In the genomic region with DNA sequence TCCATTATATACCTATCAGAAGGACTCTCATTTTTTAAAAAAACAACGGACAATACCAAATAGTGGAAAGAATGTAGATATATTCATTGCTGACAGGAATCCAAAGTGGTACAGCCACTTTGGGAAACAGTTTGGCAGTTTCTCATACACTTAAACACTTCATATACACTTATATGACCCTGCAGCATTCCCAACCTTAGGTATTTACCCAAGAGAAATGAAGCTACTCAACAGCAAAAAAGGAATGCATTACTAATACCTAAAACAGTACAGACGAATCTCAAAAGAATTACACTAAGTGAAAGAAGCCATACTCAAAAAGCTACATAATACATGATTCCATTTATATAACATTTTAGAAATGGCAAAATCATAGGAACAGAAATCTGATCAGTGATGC, we compare ENCODE assay signal across 30 cellular contexts. TPM values are rescaled to one million over a fixed set of nuclear protein-coding genes. Genes with fewer than 3 reads are reported as not detected.
DNase-seq lines count a peak whose midpoint lies in the region; ATAC-seq and TF ChIP-seq lines count a peak whose summit lies in the region.
"Had no signal": no experiment of that assay in that cellular context is flagged by ENCODE, and none has a peak within 500 bp of the region (broad histone marks: within the 10 kb centered on the region; RNA-seq: fewer than 3 reads in every experiment).

No MANE protein-coding gene starts in this region.

- H3K27me3 ChIP-seq in SK-N-SH (ENCODE audit: insufficient read depth) (no peaks in the 10 kb centered on the region), foreskin keratinocyte (no peaks in the 10 kb centered on the region)
- H3K27me3 ChIP-seq: BLaER1 treated with 17β-estradiol and CSF1 and Interleukin-3, amounts not matched to agents 10 nM and 100 nM; esophagus squamous epithelium; gastroesophageal sphincter; hepatocyte; spleen; testis; vagina had no signal

- no peak for TF ChIP-seq RAD21 in SK-N-SH (IDR thresholded peaks at IDR 0.05; ENCODE audit: low read length)

- no peak overlapping the region for H3K4me2 ChIP-seq in SK-N-SH
- H3K4me2 ChIP-seq: BLaER1 treated with 17β-estradiol and CSF1 and Interleukin-3, amounts not matched to agents 10 nM and 100 nM; hepatocyte had no signal

- H3K79me2 ChIP-seq in SK-N-SH (ENCODE audit: insufficient read depth): peaks cover 89% of the 10 kb centered on the region

- H3K36me3 ChIP-seq in SK-N-SH (replicated peaks in 1 of 2; ENCODE audit: control insufficient read depth in 1 of 2, insufficient read depth in 2 of 2, low read length in 1 of 2): peaks cover 0 to 8% of the 10 kb centered on the region in 2 experiments
- H3K36me3 ChIP-seq: BLaER1 treated with 17β-estradiol and CSF1 and Interleukin-3, amounts not matched to agents 10 nM and 100 nM; esophagus squamous epithelium; gastroesophageal sphincter; spleen; vagina had no signal

- in situ Hi-C loops in GM13977 (cut with MboI; ENCODE audit: low pct_unique_long_range_greater_than_20kb, low sequenced_read_pairs, unreplicated experiment): no loop called here

- POLR2A ChIA-PET in SK-N-SH (lab: Yijun Ruan, JAX): no interaction called here

- H3K4me3 ChIP-seq in AG10803 (ENCODE audit: low read length) (no peak overlapping the region), SK-N-SH (ENCODE audit: low read depth in 2 of 2, low read length in 1 of 2) (no peak overlapping the region)
- H3K4me3 ChIP-seq: BLaER1 treated with 17β-estradiol and CSF1 and Interleukin-3, amounts not matched to agents 10 nM and 100 nM; esophagus squamous epithelium; gastroesophageal sphincter; hepatocyte; spleen; testis; vagina had no signal

- peak in 1 of 2 experiments; percentile 55; a peak in 2 of 4 replicates for TF ChIP-seq EP300 in SK-N-SH (IDR thresholded peaks at IDR 0.05; ENCODE audit: borderline replicate concordance in 1 of 2, low read depth in 1 of 2, low read length in 1 of 2)

- H3K9me3 Mint-ChIP-seq in osteocyte (ENCODE audit: unreplicated experiment): no peaks in the 10 kb centered on the region
- H3K9me3 Mint-ChIP-seq: activated T-cell treated with anti-CD3 and anti-CD28 coated beads, Interleukin-2, amount 50 U/mL, for 4 hours; central memory CD8-positive, alpha-beta T cell; neural crest cell; T-helper 1 cell treated with Interleukin-12 subunit alpha and Interleukin-12 subunit beta and Interleukin-4 antibody, amounts not matched to agents 30 μg/mL and 1 μg/mL, for 36 hours had no signal

- H2AFZ ChIP-seq in SK-N-SH (ENCODE audit: low read depth): no peak overlapping the region
- H2AFZ ChIP-seq: hepatocyte, parathyroid adenoma had no signal

- H3K4me1 ChIP-seq in SK-N-SH (ENCODE audit: control insufficient read depth in 1 of 2, insufficient read depth in 2 of 2, low read depth in 1 of 2, low read length in 1 of 2): peaks cover 41 to 57% of the 10 kb centered on the region in 2 experiments
- H3K4me1 ChIP-seq in foreskin keratinocyte: no peaks in the 10 kb centered on the region

- H3K9me2 ChIP-seq in SK-N-SH: no peaks in the 10 kb centered on the region

- 24% methylated on average over 2 of the region's 2 CpGs for WGBS in SK-N-SH (ENCODE audit: low lambda C conversion rate)

- no peak for ATAC-seq in sciatic nerve
- ATAC-seq in foreskin keratinocyte: no peak
- ATAC-seq: activated T-cell treated with anti-CD3 and anti-CD28 coated beads, Interleukin-2, amount 50 U/mL, for 4 hours; gastroesophageal sphincter; stimulated activated naive CD8-positive, alpha-beta T cell treated with anti-CD3 and anti-CD28 coated beads, Interleukin-15, Interleukin-2, amounts not matched to agents 100 U/mL and 50 U/mL, for 24 hours had no signal

- H3K27ac ChIP-seq in SK-N-SH (ENCODE audit: low read depth in 2 of 2, low read length in 1 of 2): peak overlapping the region; percentile 41 to 60
- no peak overlapping the region for H3K27ac ChIP-seq in foreskin keratinocyte
- H3K27ac ChIP-seq: BLaER1 treated with 17β-estradiol and CSF1 and Interleukin-3, amounts not matched to agents 10 nM and 100 nM; esophagus squamous epithelium; gastroesophageal sphincter; hepatocyte; parathyroid adenoma; spleen; testis; vagina had no signal

- intact Hi-C loops in sciatic nerve (cut with DNase I): no loop called here

- TF ChIP-seq CTCF in AG10803 (conservative IDR thresholded peaks at IDR 0.05; ENCODE audit: low read length) (no peak), SK-N-SH (IDR thresholded peaks at IDR 0.05) (no peak), osteocyte (IDR thresholded peaks at IDR 0.05) (no peak), GM13977 (IDR thresholded peaks at IDR 0.05; ENCODE audit: extremely low read depth, insufficient read depth, missing control alignments) (no peak), foreskin keratinocyte (conservative IDR thresholded peaks at IDR 0.05) (no peak)

- no peaks in the 10 kb centered on the region for H4K20me1 ChIP-seq in SK-N-SH (ENCODE audit: insufficient read depth)

- H3K4me3 Mint-ChIP-seq in osteocyte (ENCODE audit: unreplicated experiment): peak overlapping the region; percentile 45
- H3K4me3 Mint-ChIP-seq: activated T-cell treated with anti-CD3 and anti-CD28 coated beads, Interleukin-2, amount 50 U/mL, for 4 hours; central memory CD8-positive, alpha-beta T cell; neural crest cell; T-helper 1 cell treated with Interleukin-12 subunit alpha and Interleukin-12 subunit beta and Interleukin-4 antibody, amounts not matched to agents 30 μg/mL and 1 μg/mL, for 36 hours had no signal

- DNase-seq in AG10803 (ENCODE audit: low read depth) (peak; percentile 65), SK-N-SH (no peak), fibroblast of peridontal ligament (ENCODE audit: extremely low read depth) (peak; percentile 50), osteocyte (ENCODE audit: extremely low spot score, unreplicated experiment) (no peak), sciatic nerve (ENCODE audit: low spot score) (no peak), GM13977 (ENCODE audit: low spot score) (no peak), foreskin keratinocyte (no peak)
- no peak for DNase-seq in activated CD4-positive, alpha-beta T cell treated with anti-CD3 and anti-CD28 coated beads for 48 hours
- DNase-seq: activated CD4-positive, CD25-positive, alpha-beta regulatory T cell; activated gamma-delta T cell; activated T-cell treated with anti-CD3 and anti-CD28 coated beads, Interleukin-2, amount 50 U/mL, for 4 hours; Caco-2; esophagus squamous epithelium; GOT3; NCI-H1105; NCI-H1930; NCI-H2171 treated with DMSO at 0.1 percent for 48 hours; NCI-H524; spleen; stimulated activated CD4-positive, alpha-beta T cell treated with anti-CD3 and anti-CD28 coated beads, Interleukin-2, amount 100 ng/mL, for 24 hours; stimulated activated naive CD8-positive, alpha-beta T cell treated with anti-CD3 and anti-CD28 coated beads, Interleukin-15, Interleukin-2, amounts not matched to agents 100 U/mL and 50 U/mL, for 24 hours; testis had no signal

- no peaks in the 10 kb centered on the region for H3K9me3 ChIP-seq in SK-N-SH
- H3K9me3 ChIP-seq: BLaER1 treated with 17β-estradiol and CSF1 and Interleukin-3, amounts not matched to agents 10 nM and 100 nM; Caco-2; esophagus squamous epithelium; gastroesophageal sphincter; spleen; testis; vagina had no signal

- H3K36me3 Mint-ChIP-seq in osteocyte (ENCODE audit: unreplicated experiment): peaks cover 6% of the 10 kb centered on the region

- CTCF ChIA-PET in SK-N-SH (lab: Yijun Ruan, JAX): no interaction called here

- no peak overlapping the region for H3K9ac ChIP-seq in SK-N-SH
- H3K9ac ChIP-seq: BLaER1 treated with 17β-estradiol and CSF1 and Interleukin-3, amounts not matched to agents 10 nM and 100 nM; parathyroid adenoma had no signal

- no peaks in the 10 kb centered on the region for H3K27me3 Mint-ChIP-seq in osteocyte (ENCODE audit: unreplicated experiment)

- peaks cover 63% of the 10 kb centered on the region for H3K4me1 Mint-ChIP-seq in osteocyte (ENCODE audit: unreplicated experiment)
- H3K4me1 Mint-ChIP-seq: central memory CD8-positive, alpha-beta T cell had no signal

- H3K27ac Mint-ChIP-seq in osteocyte (ENCODE audit: unreplicated experiment): peak overlapping the region; percentile 78
- H3K27ac Mint-ChIP-seq: T-helper 1 cell treated with Interleukin-12 subunit alpha and Interleukin-12 subunit beta and Interleukin-4 antibody, amounts not matched to agents 30 μg/mL and 1 μg/mL, for 36 hours had no signal

- H3F3A ChIP-seq in SK-N-SH (replicated peaks; ENCODE audit: insufficient read depth): peaks cover 48% of the 10 kb centered on the region

TF ChIP-seq in SK-N-SH, 30 proteins besides CTCF, POLR2A, EP300 and RAD21:
- TF ChIP-seq JUND (IDR thresholded peaks at IDR 0.05) (0 out of 2 replicates have a peak, but pooled peaks have one; percentile 40), GATA2 (CRISPR knock-in tag; IDR thresholded peaks at IDR 0.05) (no peak), SIN3A (IDR thresholded peaks at IDR 0.05; ENCODE audit: borderline replicate concordance, low read depth, low read length) (no peak), GABPA (IDR thresholded peaks at IDR 0.05; ENCODE audit: low read depth) (no peak), FOXJ3 (CRISPR knock-in tag; IDR thresholded peaks at IDR 0.05) (no peak), TCF12 (IDR thresholded peaks at IDR 0.05) (peak; percentile 64), FOSL2 (IDR thresholded peaks at IDR 0.05; ENCODE audit: borderline replicate concordance, low read depth) (peak; percentile 44; the same call in 1 of the 2 replicates)
- TF ChIP-seq, protein P1, sequence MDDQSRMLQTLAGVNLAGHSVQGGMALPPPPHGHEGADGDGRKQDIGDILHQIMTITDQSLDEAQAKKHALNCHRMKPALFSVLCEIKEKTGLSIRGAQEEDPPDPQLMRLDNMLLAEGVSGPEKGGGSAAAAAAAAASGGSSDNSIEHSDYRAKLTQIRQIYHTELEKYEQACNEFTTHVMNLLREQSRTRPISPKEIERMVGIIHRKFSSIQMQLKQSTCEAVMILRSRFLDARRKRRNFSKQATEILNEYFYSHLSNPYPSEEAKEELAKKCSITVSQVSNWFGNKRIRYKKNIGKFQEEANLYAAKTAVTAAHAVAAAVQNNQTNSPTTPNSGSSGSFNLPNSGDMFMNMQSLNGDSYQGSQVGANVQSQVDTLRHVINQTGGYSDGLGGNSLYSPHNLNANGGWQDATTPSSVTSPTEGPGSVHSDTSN (IDR thresholded peaks at IDR 0.05): peak; percentile 44
- TF ChIP-seq, protein P2, sequence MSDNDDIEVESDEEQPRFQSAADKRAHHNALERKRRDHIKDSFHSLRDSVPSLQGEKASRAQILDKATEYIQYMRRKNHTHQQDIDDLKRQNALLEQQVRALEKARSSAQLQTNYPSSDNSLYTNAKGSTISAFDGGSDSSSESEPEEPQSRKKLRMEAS (IDR thresholded peaks at IDR 0.05; ENCODE audit: low read depth): no peak

RNA-seq across cellular contexts. Expression of a gene that starts 51.5 kb away (rescaled TPM):
- 115 and 151 TPM in 2 replicates for polyA plus RNA-seq in SK-N-SH (2012; rRNA removed)
- polyA plus RNA-seq in SK-N-SH (2012; cell fraction: cytosol; rRNA removed): 92.8 and 114 TPM in 2 replicates
- polyA plus RNA-seq in SK-N-SH (2012; cell fraction: nucleus; rRNA removed): 125 and 168 TPM in 2 replicates
- 151 and 153 TPM in 2 replicates for total RNA-seq in osteocyte
- total RNA-seq in sciatic nerve: 77.7 TPM
- 85.0 and 85.9 TPM in 2 replicates for total RNA-seq in foreskin keratinocyte
- polyA plus RNA-seq in foreskin keratinocyte: 31.0 and 34.7 TPM in 2 replicates

Comparison
In these comparisons a context has a peak if more than half of its experiments do, and no peak if none do; other contexts are left out.
1. DNase-seq: peak in AG10803 (single experiment) and fibroblast of peridontal ligament (single experiment); none in SK-N-SH (single experiment), osteocyte (single experiment), sciatic nerve (single experiment), GM13977 (single experiment), activated CD4-positive, alpha-beta T cell treated with anti-CD3 and anti-CD28 coated beads for 48 hours (single experiment) and foreskin keratinocyte (0 of 2).